In the genomic region with DNA sequence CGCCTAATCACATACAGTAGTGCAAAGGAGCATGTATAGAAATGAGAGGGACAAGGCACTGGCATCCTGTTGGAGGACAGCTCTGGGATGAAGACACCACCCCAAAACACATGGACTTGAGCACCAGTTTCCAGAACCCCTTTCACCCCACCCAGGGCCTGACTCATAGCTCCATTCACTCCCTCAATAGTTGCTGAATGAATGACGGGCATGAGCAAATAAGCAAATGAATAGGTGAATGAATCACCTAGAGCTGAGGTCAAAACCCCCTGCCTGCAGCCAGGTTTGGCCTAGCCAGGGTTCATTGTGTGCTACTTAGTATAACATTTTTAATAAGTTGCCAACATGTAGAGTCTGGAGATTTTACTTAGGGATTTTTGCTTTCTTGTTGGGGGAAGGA, we compare ENCODE assay signal across 13 cellular contexts.
A peak's percentile ranks its signal among the peaks of the same experiment; 100 is the strongest.
DNase-seq lines count a peak whose midpoint lies in the region; TF ChIP-seq lines count a peak whose summit lies in the region.
"Had no signal": no experiment of that assay in that cellular context is flagged by ENCODE, and none has a peak within 500 bp of the region (broad histone marks: within the 10 kb centered on the region; RNA-seq: fewer than 3 reads in every experiment).

No MANE protein-coding gene starts in this region.

- POLR2A ChIA-PET in CD4-positive, alpha-beta memory T cell (lab: Charles Lee; ENCODE audit: partially characterized antibody): no interaction called here

- H3K9me3 ChIP-seq in CD4-positive, alpha-beta memory T cell (ENCODE audit: control insufficient read depth in 1 of 2, low read length in 2 of 2): no peaks in the 10 kb centered on the region

- H3K4me1 Mint-ChIP-seq in nephron: peaks cover 64% of the 10 kb centered on the region
- no peaks in the 10 kb centered on the region for H3K4me1 Mint-ChIP-seq in CD4-positive, alpha-beta memory T cell
- H3K4me1 Mint-ChIP-seq: activated CD4-positive, alpha-beta T cell treated with anti-CD3 and anti-CD28 coated beads, Interleukin-2, amount 10 ng/mL, durations not matched to agents 7 days and 5 days had no signal

- H3K27ac Mint-ChIP-seq in nephron: peak overlapping the region in 2 of 3 experiments; percentile 76 to 82
- H3K27ac Mint-ChIP-seq in CD4-positive, alpha-beta memory T cell: no peak overlapping the region
- H3K27ac Mint-ChIP-seq: activated CD4-positive, alpha-beta T cell treated with anti-CD3 and anti-CD28 coated beads, Interleukin-2, amount 10 ng/mL, durations not matched to agents 7 days and 5 days; activated naive CD8-positive, alpha-beta T cell had no signal

- no peak overlapping the region for H3K4me3 Mint-ChIP-seq in nephron
- H3K4me3 Mint-ChIP-seq in CD4-positive, alpha-beta memory T cell: no peak overlapping the region
- H3K4me3 Mint-ChIP-seq: activated CD4-positive, alpha-beta T cell treated with anti-CD3 and anti-CD28 coated beads, Interleukin-2, amount 10 ng/mL, durations not matched to agents 7 days and 5 days; activated naive CD8-positive, alpha-beta T cell had no signal

- no peaks in the 10 kb centered on the region for H3K4me1 ChIP-seq in CD4-positive, alpha-beta memory T cell (ENCODE audit: insufficient read depth, low read length)

- peak; percentile 78 for DNase-seq in H7
- DNase-seq in NCI-H146 treated with DMSO at 0.1 percent for 48 hours (lab: John Stamatoyannopoulos, UW; ENCODE audit: unreplicated experiment): peak; percentile 25
- peak; percentile 71 for DNase-seq in epithelial cell of proximal tubule (ENCODE audit: low read depth)
- DNase-seq in posterior cingulate gyrus: no peak
- no peak for DNase-seq in CD4-positive, alpha-beta memory T cell
- DNase-seq in COLO829 (ENCODE audit: low spot score): no peak
- DNase-seq in NCI-H526 treated with DMSO at 0.1 percent for 48 hours (lab: John Stamatoyannopoulos, UW): no peak
- DNase-seq: activated CD4-positive, alpha-beta T cell treated with anti-CD3 and anti-CD28 coated beads, Interleukin-2, amount 10 ng/mL, durations not matched to agents 7 days and 5 days; NCI-H1417 treated with DMSO at 0.1 percent for 48 hours; stimulated activated CD4-positive, alpha-beta T cell treated with anti-CD3 and anti-CD28 coated beads, Interleukin-12 subunit alpha, Interleukin-12 subunit beta, amount 100 ng/mL, for 4 hours had no signal

- no peaks in the 10 kb centered on the region for H3K27me3 ChIP-seq in H7 (ENCODE audit: control insufficient read depth, insufficient read depth, low read length)
- no peaks in the 10 kb centered on the region for H3K27me3 ChIP-seq in CD4-positive, alpha-beta memory T cell (ENCODE audit: insufficient read depth, low read length)

- peaks cover 4% of the 10 kb centered on the region for H3K27me3 Mint-ChIP-seq in nephron (ENCODE audit: low read depth)
- peaks cover 9 to 24% of the 10 kb centered on the region in 2 donors for H3K27me3 Mint-ChIP-seq in CD4-positive, alpha-beta memory T cell

- H3K36me3 ChIP-seq in H7 (replicated peaks; ENCODE audit: control insufficient read depth, insufficient read depth, low read length): no peaks in the 10 kb centered on the region; the same call in none of the 2 replicates
- no peaks in the 10 kb centered on the region for H3K36me3 ChIP-seq in CD4-positive, alpha-beta memory T cell (ENCODE audit: insufficient read depth, low read length)

- no peak for TF ChIP-seq CTCF in epithelial cell of proximal tubule (conservative IDR thresholded peaks at IDR 0.05; ENCODE audit: low read depth, low read length)
- TF ChIP-seq CTCF in nephron (IDR thresholded peaks at IDR 0.05; ENCODE audit: unreplicated experiment in 3 of 3): no peak

- H3K4me3 ChIP-seq in H7 (ENCODE audit: insufficient read depth, low read depth, low read length): no peak overlapping the region
- no peak overlapping the region for H3K4me3 ChIP-seq in epithelial cell of proximal tubule (ENCODE audit: low read depth, low read length)
- H3K4me3 ChIP-seq in CD4-positive, alpha-beta memory T cell (ENCODE audit: low read length in 2 of 2): no peak overlapping the region

- H3K9me3 Mint-ChIP-seq in nephron: no peaks in the 10 kb centered on the region
- no peaks in the 10 kb centered on the region for H3K9me3 Mint-ChIP-seq in CD4-positive, alpha-beta memory T cell
- H3K9me3 Mint-ChIP-seq: activated CD4-positive, alpha-beta T cell treated with anti-CD3 and anti-CD28 coated beads, Interleukin-2, amount 10 ng/mL, durations not matched to agents 7 days and 5 days had no signal

- CTCF ChIA-PET in CD4-positive, alpha-beta memory T cell (lab: Charles Lee; ENCODE audit: partially characterized antibody): no interaction called here

- peaks cover 70% of the 10 kb centered on the region for H3K36me3 Mint-ChIP-seq in nephron (ENCODE audit: low read depth)
- H3K36me3 Mint-ChIP-seq in CD4-positive, alpha-beta memory T cell: no peaks in the 10 kb centered on the region
- H3K36me3 Mint-ChIP-seq: activated naive CD8-positive, alpha-beta T cell had no signal

- H3K27ac ChIP-seq in CD4-positive, alpha-beta memory T cell (ENCODE audit: low read depth, low read length): no peak overlapping the region
- H3K27ac ChIP-seq: HL-60 had no signal

- intact Hi-C loops in posterior cingulate gyrus (cut with DNase I): no loop called here
- intact Hi-C loops in CD4-positive, alpha-beta memory T cell (cut with micrococcal nuclease): no loop called here

Comparison
In these comparisons a context has a peak if more than half of its experiments do, and no peak if none do; other contexts are left out.
1. DNase-seq: peak in H7 (single experiment), NCI-H146 treated with DMSO at 0.1 percent for 48 hours (single experiment) and epithelial cell of proximal tubule (single experiment); none in posterior cingulate gyrus (0 of 10), CD4-positive, alpha-beta memory T cell (0 of 5), COLO829 (single experiment) and NCI-H526 treated with DMSO at 0.1 percent for 48 hours (single experiment).
2. H3K27ac Mint-ChIP-seq: peak in nephron (2 of 3); none in CD4-positive, alpha-beta memory T cell (0 of 7).